ENCODE assay signal across 25 cellular contexts in genomic region chr5:156883316-156883875, GRCh38. TPM values are rescaled to one million over a fixed set of nuclear protein-coding genes. Genes with fewer than 3 reads are reported as not detected.
DNase-seq lines count a peak whose midpoint lies in the region; ATAC-seq, FAIRE-seq and TF ChIP-seq lines count a peak whose summit lies in the region.
"Had no signal": no experiment of that assay in that cellular context is flagged by ENCODE, and none has a peak within 500 bp of the region (broad histone marks: within the 10 kb centered on the region; RNA-seq: fewer than 3 reads in every experiment).

No MANE protein-coding gene starts in this region.

- TF ChIP-seq POLR2A in GM12878 (IDR thresholded peaks at IDR 0.05; ENCODE audit: low read depth, low read length): no peak

- H4K20me1 ChIP-seq in Loucy (ENCODE audit: insufficient read depth, low read length, poor library complexity, severe bottlenecking): no peaks in the 10 kb centered on the region
- H4K20me1 ChIP-seq in GM12878 (ENCODE audit: control insufficient read depth, insufficient read depth): no peaks in the 10 kb centered on the region

- ATAC-seq in GM21447 (IDR thresholded peaks at IDR 0.05; ENCODE audit: unreplicated experiment) (peak; percentile 38), GM12878 (peak; percentile 46), HG02610 (IDR thresholded peaks at IDR 0.05; ENCODE audit: unreplicated experiment) (no peak)
- ATAC-seq: activated CD8-positive, alpha-beta T cell treated with anti-CD3 and anti-CD28 coated beads for 36 hours; heart right ventricle; naive thymus-derived CD4-positive, alpha-beta T cell had no signal

- RAD21 ChIA-PET in GM12878 (lab: Charles Lee; ENCODE audit: unreplicated experiment): interaction anchor here (1.0 to 7.2 kb wide), 5 partner anchors 31 to 59 kb away, joined by 3 to 50 read pairs (median 3); no protein-coding TSS in a partner anchor

- no peak for TF ChIP-seq RAD21 in GM12878 (IDR thresholded peaks at IDR 0.05; ENCODE audit: insufficient read depth, low read depth, low read length)

- H2AFZ ChIP-seq in Loucy (ENCODE audit: low read length) (peak overlapping the region; percentile 40; the same call in 1 of the 2 replicates), GM12878 (ENCODE audit: control insufficient read depth, low read depth, low read length) (peak overlapping the region; percentile 52)

- H3K79me2 ChIP-seq in Loucy (ENCODE audit: insufficient read depth, low read length) (no peaks in the 10 kb centered on the region), GM12878 (ENCODE audit: control insufficient read depth, insufficient read depth, low read length) (no peaks in the 10 kb centered on the region)

- intact Hi-C loops in GM12878 (cut with micrococcal nuclease; ENCODE audit: unreplicated experiment): no loop called here

- H3K4me2 ChIP-seq in Loucy (ENCODE audit: low read depth, low read length, poor library complexity, severe bottlenecking) (peak overlapping the region; percentile 41), GM12878 (ENCODE audit: control insufficient read depth, insufficient read depth) (no peak overlapping the region)

- 2% methylated on average over 3 of the region's 3 CpGs for WGBS in GM12878 (ENCODE audit: insufficient coverage, insufficient replicate concordance, low lambda C conversion rate, missing lambda C conversion rate)

- TF ChIP-seq CTCF in Loucy (conservative IDR thresholded peaks at IDR 0.05; ENCODE audit: low read length): no peak
- no peak for TF ChIP-seq CTCF in GM12878 (IDR thresholded peaks at IDR 0.05 in 2 of 3, conservative IDR thresholded peaks at IDR 0.05 in 1 of 3; ENCODE audit: control insufficient read depth in 2 of 3, extremely low read depth in 1 of 3, insufficient read depth in 1 of 3, low read depth in 3 of 3, low read length in 3 of 3)

- no TSS peak for BruUV-seq in GM12878 (replicated peaks; lab: Mats Ljungman, UMichigan)

- FAIRE-seq in GM12878 (lab: Jason Lieb, UNC): no peak

- H3K36me3 ChIP-seq in Loucy (ENCODE audit: insufficient read depth, low read length): no peaks in the 10 kb centered on the region
- no peaks in the 10 kb centered on the region for H3K36me3 ChIP-seq in GM12878 (ENCODE audit: control insufficient read depth in 2 of 2, insufficient read depth in 2 of 2, low read length in 1 of 2)
- H3K36me3 ChIP-seq: cardiac muscle cell, heart right ventricle, Peyer's patch, right atrium auricular region had no signal

- DNase-seq in NCI-H1092 treated with DMSO at 0.1 percent for 48 hours (lab: John Stamatoyannopoulos, UW): peak; percentile 5
- no peak for DNase-seq in NCI-H1092 (lab: John Stamatoyannopoulos, UW)
- DNase-seq in GM12878 (ENCODE audit: low read depth, low spot score): no peak
- no peak for DNase-seq in NCI-H446 treated with DMSO at 0.1 percent for 48 hours (lab: John Stamatoyannopoulos, UW)
- no peak for DNase-seq in activated naive CD4-positive, alpha-beta T cell treated with Interleukin-2 at 50 U/mL for 16 hours
- DNase-seq: 8988T; activated CD8-positive, alpha-beta T cell treated with anti-CD3 and anti-CD28 coated beads for 36 hours; activated naive CD4-positive, alpha-beta T cell; amygdala; Caco-2; heart right ventricle; naive thymus-derived CD4-positive, alpha-beta T cell; NCI-H2029; NCI-H82; Peyer's patch; stimulated activated CD4-positive, alpha-beta T cell treated with anti-CD3 and anti-CD28 coated beads, Interleukin-4, amount 100 ng/mL, for 4 hours; T-helper 9 cell had no signal

- no peaks in the 10 kb centered on the region for H3K9me2 ChIP-seq in Loucy (replicated peaks; ENCODE audit: low read depth, low read length)

- POLR2A ChIA-PET in GM12878 (lab: Charles Lee): interaction anchor here (1.5 to 5.6 kb wide), 2 partner anchors 11 to 37 kb away, joined by 4 to 31 read pairs; no protein-coding TSS in a partner anchor

- in situ Hi-C loops in GM12878 (cut with MboI): no loop called here

- H3K4me3 ChIP-seq in Loucy (ENCODE audit: low read length, poor library complexity, severe bottlenecking) (no peak overlapping the region), GM12878 (no peak overlapping the region)
- H3K4me3 ChIP-seq: cardiac muscle cell, heart right ventricle, Peyer's patch, right atrium auricular region had no signal

- TF ChIP-seq EP300 in GM12878 (IDR thresholded peaks at IDR 0.05; ENCODE audit: borderline replicate concordance in 1 of 2, control insufficient read depth in 1 of 2, low read depth in 2 of 2, low read length in 2 of 2): no peak

- SMC1A ChIA-PET in GM12878 (lab: Charles Lee; ENCODE audit: uncharacterized antibody, unreplicated experiment): interaction anchor here (0.8 to 8.1 kb wide), 10 partner anchors 9 to 70 kb away, joined by 3 to 68 read pairs (median 4); no protein-coding TSS in a partner anchor

- no peak overlapping the region for H3K27ac ChIP-seq in GM12878 (ENCODE audit: control insufficient read depth, insufficient read depth)
- H3K27ac ChIP-seq: cardiac muscle cell, heart right ventricle, Peyer's patch, right atrium auricular region had no signal

- peaks cover 57% of the 10 kb centered on the region for H3K4me1 ChIP-seq in Loucy (ENCODE audit: insufficient read depth, low read length, poor library complexity, severe bottlenecking)
- peaks cover 3% of the 10 kb centered on the region; the same call in 1 of the 2 replicates for H3K4me1 ChIP-seq in GM12878 (ENCODE audit: control insufficient read depth, insufficient read depth, low read length)
- H3K4me1 ChIP-seq: Caco-2, heart right ventricle, Peyer's patch, right atrium auricular region had no signal

- H3K9ac ChIP-seq in Loucy (ENCODE audit: low read depth, low read length, poor library complexity, severe bottlenecking): peak overlapping the region; percentile 60
- H3K9ac ChIP-seq in GM12878 (ENCODE audit: control insufficient read depth, insufficient read depth, low read length): no peak overlapping the region

- peaks cover 5% of the 10 kb centered on the region for H3F3A ChIP-seq in Loucy (ENCODE audit: low read depth)

- CTCF ChIA-PET in GM12878 (lab: Yijun Ruan, JAX): interaction anchor here (1.3 to 6.6 kb wide), 3 partner anchors 11 to 48 kb away, joined by 4 to 32 read pairs (median 5); no protein-coding TSS in a partner anchor

- H3K9me3 ChIP-seq in Loucy (ENCODE audit: insufficient read depth, low read depth, low read length) (no peaks in the 10 kb centered on the region), GM12878 (replicated peaks; ENCODE audit: control insufficient read depth, insufficient read depth, low read length) (no peaks in the 10 kb centered on the region)
- H3K9me3 ChIP-seq: Caco-2, heart right ventricle, Peyer's patch, right atrium auricular region had no signal

- H3K27me3 ChIP-seq in Loucy (ENCODE audit: insufficient read depth, low read length, poor library complexity, severe bottlenecking) (no peaks in the 10 kb centered on the region), GM12878 (replicated peaks in 1 of 2; ENCODE audit: control insufficient read depth in 2 of 2, insufficient read depth in 2 of 2, low read length in 1 of 2) (no peaks in the 10 kb centered on the region)
- H3K27me3 ChIP-seq: cardiac muscle cell, Peyer's patch, right atrium auricular region had no signal

TF ChIP-seq in GM12878, 131 proteins besides CTCF, POLR2A, EP300 and RAD21:
- TF ChIP-seq SMAD5 (IDR thresholded peaks at IDR 0.05; ENCODE audit: low read depth) (no peak), USF1 (IDR thresholded peaks at IDR 0.05; ENCODE audit: borderline replicate concordance, extremely low read length, insufficient read depth, low read depth, low read length) (no peak), ZNF207 (IDR thresholded peaks at IDR 0.05; ENCODE audit: borderline replicate concordance) (no peak), DPF2 (IDR thresholded peaks at IDR 0.05) (0 out of 2 replicates have a peak, but pooled peaks have one; percentile 28), WRNIP1 (IDR thresholded peaks at IDR 0.05; ENCODE audit: borderline replicate concordance, low read depth, low read length) (no peak), ZNF274 (IDR thresholded peaks at IDR 0.05; ENCODE audit: insufficient read depth, insufficient read length) (no peak)

RNA-seq across cellular contexts. Expression of gene PPP1R2B, which starts 33.3 kb away (rescaled TPM):
- total RNA-seq in GM12878 (2013; cell fraction: nucleolus; rRNA removed): not detected in 2 replicates
- total RNA-seq in GM12878 (2014; rRNA removed) (not detected in 2 replicates), GM12878 (2014; rRNA removed; fragmentation: Illumina TruSeq; extraction: Trizol) (0.13 TPM in 1 of 2 replicates, not detected in the other), GM12878 (2021) (0.11 TPM in 1 of 2 replicates, not detected in the other)
- polyA plus RNA-seq in GM12878 (2011; ENCODE audit: low read depth): not detected
- polyA plus RNA-seq in GM12878 (2011; rRNA removed) (0.08 and 0.73 TPM in 2 replicates), GM12878 (2014; fragmentation: Illumina TruSeq; extraction: Trizol) (0.04 and 0.17 TPM in 2 replicates), GM12878 (2014; fragmentation: Nextera tagmentation; extraction: Ambion mirVana) (under 1 TPM in 1 of 2 experiments, not detected in 1; 0.02 TPM), GM12878 (2014; rRNA removed) (not detected in 2 replicates), GM12878 (2016; fragmentation: Nextera tagmentation; extraction: Ambion mirVana) (under 1 TPM in 1 of 2 experiments, not detected in 1; 0.08 TPM)
- polyA plus RNA-seq in GM12878 (2011; cell fraction: cytosol; rRNA removed): not detected in 2 replicates
- not detected in 2 replicates for polyA plus RNA-seq in GM12878 (2011; cell fraction: nucleus; rRNA removed)
- 0.09 TPM in 1 of 2 replicates, not detected in the other for polyA plus RNA-seq in GM12878 (2012)
- not detected in 2 replicates for polyA minus RNA-seq in GM12878 (2011; rRNA and poly(A)+ RNA removed)
- not detected in 2 replicates for polyA minus RNA-seq in GM12878 (2011; cell fraction: cytosol; rRNA and poly(A)+ RNA removed)
- not detected in 2 replicates for polyA minus RNA-seq in GM12878 (2011; cell fraction: nucleus; rRNA and poly(A)+ RNA removed)
- total RNA-seq: Caco-2, cardiac muscle cell, mesenteric fat pad, osteocyte, Peyer's patch, right atrium auricular region, ureter had no signal
- polyA plus RNA-seq: cardiac muscle cell had no signal
